Comparison of ENCODE assay signal across 1 cellular context in the genomic region with DNA sequence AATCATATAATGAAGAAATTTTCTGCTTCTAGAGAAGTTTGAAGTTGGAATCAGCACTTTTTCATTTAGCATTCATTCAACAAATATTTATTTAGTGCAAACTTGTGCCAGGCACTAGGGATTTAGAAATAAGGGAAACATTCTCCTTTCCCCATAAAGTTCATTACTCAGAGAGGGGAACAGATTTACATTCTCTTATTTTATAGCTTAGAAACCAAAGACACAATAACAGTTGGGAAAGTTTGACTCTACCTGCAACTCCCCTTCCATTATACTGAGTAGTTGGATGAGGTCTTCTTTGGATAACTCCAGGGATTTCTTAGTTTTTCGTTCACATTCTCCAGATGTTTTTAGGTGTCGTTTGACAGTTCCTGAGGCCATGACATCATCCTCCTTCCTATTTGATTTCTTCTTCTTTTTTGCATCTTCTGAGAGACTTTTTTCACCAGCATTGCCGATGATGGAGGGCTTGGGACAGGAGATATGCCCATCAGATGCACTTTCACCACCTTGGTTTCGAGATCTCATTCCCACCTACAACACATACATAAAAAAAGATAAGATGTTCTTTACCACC.
TF ChIP-seq lines count a peak whose summit lies in the region.

No MANE protein-coding gene starts in this region.

TF ChIP-seq in A549, 52 proteins besides CTCF, POLR2A, EP300 and RAD21 (continued from another document):
- TF ChIP-seq MAFK (IDR thresholded peaks at IDR 0.05; ENCODE audit: partially characterized antibody) (no peak), HOXB13 (CRISPR knock-in tag; IDR thresholded peaks at IDR 0.05; ENCODE audit: low read depth) (no peak), TFCP2L1 (CRISPR knock-in tag; IDR thresholded peaks at IDR 0.05) (no peak), JUN (IDR thresholded peaks at IDR 0.05) (no peak), KDM5A (IDR thresholded peaks at IDR 0.05) (no peak), SREBF2 (IDR thresholded peaks at IDR 0.05) (no peak), MYC (IDR thresholded peaks at IDR 0.05; ENCODE audit: borderline replicate concordance, low read length) (no peak)
